In the genomic region with DNA sequence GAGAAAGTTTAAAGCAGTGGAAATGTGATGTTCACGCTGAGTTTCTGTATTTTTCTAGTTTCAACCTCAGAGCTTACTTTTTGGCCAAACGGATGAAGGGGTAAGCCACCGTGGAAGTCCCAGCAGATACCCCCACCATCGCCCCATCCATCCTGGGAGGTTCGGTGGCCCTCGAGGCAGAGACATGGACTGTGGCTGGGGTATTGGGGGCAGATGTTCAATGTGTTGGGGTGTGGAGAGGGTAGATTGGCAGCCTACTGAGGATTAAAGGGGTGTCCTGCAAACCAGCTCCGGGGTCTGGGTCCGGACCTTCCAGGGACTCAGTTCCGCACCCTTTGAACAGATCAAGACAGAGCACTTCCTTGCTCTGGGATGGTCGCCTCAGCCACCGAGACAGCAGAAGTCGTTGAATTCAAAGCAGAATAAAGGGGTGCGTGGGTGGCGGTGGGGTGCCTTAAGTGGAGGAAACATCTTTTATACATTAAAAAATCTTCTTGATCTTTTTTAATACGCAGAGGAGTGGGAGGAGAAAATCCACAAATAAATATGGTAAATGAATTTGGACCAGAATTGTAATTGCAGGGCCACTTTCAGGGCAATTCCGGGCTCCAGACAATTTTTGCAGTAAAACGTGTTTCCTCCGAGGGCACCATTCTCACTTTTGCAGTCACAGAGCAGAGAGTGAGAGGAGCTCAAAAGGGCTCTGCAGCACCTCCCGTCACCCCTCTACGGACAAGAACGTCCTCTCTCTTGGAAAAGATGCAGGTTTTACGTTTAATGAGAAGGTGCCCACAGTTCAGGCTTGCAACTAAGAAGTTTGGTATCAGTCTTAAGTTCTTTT, we compare ENCODE assay signal across 12 cellular contexts. TPM values are rescaled to one million over a fixed set of nuclear protein-coding genes. Genes with fewer than 3 reads are reported as not detected.
A peak's percentile ranks its signal among the peaks of the same experiment; 100 is the strongest.
DNase-seq lines count a peak whose midpoint lies in the region; ATAC-seq and TF ChIP-seq lines count a peak whose summit lies in the region.
"Had no signal": no experiment of that assay in that cellular context is flagged by ENCODE, and none has a peak within 500 bp of the region (broad histone marks: within the 10 kb centered on the region; RNA-seq: fewer than 3 reads in every experiment).

No MANE protein-coding gene starts in this region.

- H3K4me2 ChIP-seq in skeletal muscle satellite cell (ENCODE audit: low read length) = peak overlapping the region; percentile 70

- no peak overlapping the region for H3K9ac ChIP-seq in skeletal muscle satellite cell (ENCODE audit: low read depth, low read length)

- H3K9me3 ChIP-seq in skeletal muscle satellite cell (replicated peaks; ENCODE audit: low read length) = no peaks in the 10 kb centered on the region

- H3K4me3 ChIP-seq in skeletal muscle satellite cell (ENCODE audit: low read length) (no peak overlapping the region), foreskin fibroblast (ENCODE audit: low read depth in 1 of 2, low read length in 2 of 2) (no peak overlapping the region)

- TF ChIP-seq CTCF in foreskin fibroblast (IDR thresholded peaks at IDR 0.05; ENCODE audit: low read depth, low read length) = no peak

- H3K9me3 Mint-ChIP-seq in activated T-cell treated with anti-CD3 and anti-CD28 coated beads, Interleukin-2, amount 50 U/mL, for 24 hours = no peaks in the 10 kb centered on the region

- peak overlapping the region; percentile 57 for H3K4me3 Mint-ChIP-seq in activated T-cell treated with anti-CD3 and anti-CD28 coated beads, Interleukin-2, amount 50 U/mL, for 24 hours

- H3K27me3 ChIP-seq in skeletal muscle satellite cell (ENCODE audit: control insufficient read depth, insufficient read depth, low read length) = peaks cover 94% of the 10 kb centered on the region

- no peak for DNase-seq in activated T-cell treated with anti-CD3 and anti-CD28 coated beads, Interleukin-2, amount 50 U/mL, for 24 hours
- no peak for DNase-seq in activated T-cell treated with anti-CD3 and anti-CD28 coated beads, Interleukin-2, amount 50 U/mL, for 1 hour
- peak; percentile 23 for DNase-seq in activated CD8-positive, alpha-beta memory T cell treated with anti-CD3 and anti-CD28 coated beads, Interleukin-2, amount 50 U/mL, for 4 hours
- DNase-seq in foreskin fibroblast (no peak), NCI-H2081 (lab: John Stamatoyannopoulos, UW) (no peak)
- DNase-seq in stimulated activated naive CD4-positive, alpha-beta T cell treated with Interleukin-2 at 50 U/mL for 16 hours (lab: John Stamatoyannopoulos, UW) = no peak
- DNase-seq: ACHN, NCI-H1436, T-helper 9 cell had no signal

- H3K4me1 ChIP-seq in skeletal muscle satellite cell (ENCODE audit: control insufficient read depth, insufficient read depth, low read length) = peaks cover 12% of the 10 kb centered on the region

- H3K36me3 Mint-ChIP-seq in activated T-cell treated with anti-CD3 and anti-CD28 coated beads, Interleukin-2, amount 50 U/mL, for 24 hours (ENCODE audit: low read depth) = no peaks in the 10 kb centered on the region

- H3K27me3 Mint-ChIP-seq in activated T-cell treated with anti-CD3 and anti-CD28 coated beads, Interleukin-2, amount 50 U/mL, for 24 hours = peaks cover 88% of the 10 kb centered on the region

- peak overlapping the region; percentile 83 for H3K27ac Mint-ChIP-seq in activated T-cell treated with anti-CD3 and anti-CD28 coated beads, Interleukin-2, amount 50 U/mL, for 24 hours

- ATAC-seq in HG02938 (IDR thresholded peaks at IDR 0.05; ENCODE audit: unreplicated experiment) = peak; percentile 25
- ATAC-seq: HCT116 had no signal

- peaks cover 40% of the 10 kb centered on the region for H3K4me1 Mint-ChIP-seq in activated T-cell treated with anti-CD3 and anti-CD28 coated beads, Interleukin-2, amount 50 U/mL, for 24 hours (ENCODE audit: low read depth)

- H3K36me3 ChIP-seq in skeletal muscle satellite cell (ENCODE audit: insufficient read depth, low read length) = no peaks in the 10 kb centered on the region

RNA-seq across cellular contexts. Expression of gene CBX8, which starts 8.2 kb away (rescaled TPM):
- total RNA-seq in skeletal muscle satellite cell (2012; rRNA removed) = 1.5 and 3.5 TPM in 2 replicates

RNA-seq across cellular contexts. Expression of gene CBX2, which starts 27.1 kb away (rescaled TPM):
- total RNA-seq in skeletal muscle satellite cell (2012; rRNA removed) = 1.8 and 2.4 TPM in 2 replicates

RNA-seq across cellular contexts. Expression of gene CBX4, which starts 34.2 kb away (rescaled TPM):
- 9.9 and 10.9 TPM in 2 replicates for total RNA-seq in skeletal muscle satellite cell (2012; rRNA removed)
